In the genomic region with DNA sequence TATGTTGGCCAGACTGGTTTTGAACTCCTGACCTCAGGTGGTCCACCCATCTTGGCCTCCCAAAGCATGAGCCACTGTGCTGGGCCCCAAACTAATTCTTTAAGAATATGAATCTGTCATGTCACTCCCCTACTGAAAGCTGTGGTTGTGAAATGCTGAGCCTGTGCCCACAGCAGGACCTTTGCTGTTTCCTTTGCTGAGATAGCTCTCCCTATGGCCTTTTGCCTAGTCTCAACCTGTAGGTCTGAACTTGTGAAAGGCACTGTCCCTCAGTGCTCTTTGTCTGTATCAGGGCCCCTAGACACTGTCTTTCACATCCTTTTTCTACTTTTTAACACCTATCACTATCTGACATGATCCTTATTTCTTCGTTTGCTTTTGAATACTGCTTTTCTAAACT, we compare ENCODE assay signal across 14 cellular contexts.
A peak's percentile ranks its signal among the peaks of the same experiment; 100 is the strongest.
DNase-seq lines count a peak whose midpoint lies in the region; ATAC-seq, FAIRE-seq and TF ChIP-seq lines count a peak whose summit lies in the region.
"Had no signal": no experiment of that assay in that cellular context is flagged by ENCODE, and none has a peak within 500 bp of the region (broad histone marks: within the 10 kb centered on the region; RNA-seq: fewer than 3 reads in every experiment).

No MANE protein-coding gene starts in this region.

- no peaks in the 10 kb centered on the region for H3K9me3 ChIP-seq in GM12878 (replicated peaks; ENCODE audit: control insufficient read depth, insufficient read depth, low read length)
- H3K9me3 ChIP-seq in suprapubic skin = no peaks in the 10 kb centered on the region

- no peak overlapping the region for H3K4me3 ChIP-seq in GM12878
- H3K4me3 ChIP-seq in suprapubic skin = no peak overlapping the region

- no peaks in the 10 kb centered on the region for H3K36me3 ChIP-seq in GM12878 (ENCODE audit: control insufficient read depth in 2 of 2, insufficient read depth in 2 of 2, low read length in 1 of 2)
- H3K36me3 ChIP-seq in suprapubic skin = no peaks in the 10 kb centered on the region

- peak; percentile 95 for ATAC-seq in GM18861 (IDR thresholded peaks at IDR 0.05; ENCODE audit: unreplicated experiment)
- ATAC-seq in GM21526 (IDR thresholded peaks at IDR 0.05; ENCODE audit: low FRiP score, unreplicated experiment) = peak; percentile 97
- peak; percentile 95 for ATAC-seq in HG03103 (IDR thresholded peaks at IDR 0.05; ENCODE audit: low read depth, unreplicated experiment)
- peak; percentile 94 for ATAC-seq in GM12878
- ATAC-seq: Panc1 had no signal

- no peaks in the 10 kb centered on the region for H3K9me3 Mint-ChIP-seq in HFFc6
- H3K9me3 Mint-ChIP-seq: activated B cell treated with CpG ODN at 0.5 μM for 24 hours; activated naive CD4-positive, alpha-beta T cell treated with anti-CD3 and anti-CD28 coated beads, Interleukin-2, amount 50 U/mL, for 24 hours had no signal

- H3K4me3 Mint-ChIP-seq in HFFc6 = no peak overlapping the region
- H3K4me3 Mint-ChIP-seq: activated B cell treated with CpG ODN at 0.5 μM for 24 hours; activated naive CD4-positive, alpha-beta T cell treated with anti-CD3 and anti-CD28 coated beads, Interleukin-2, amount 50 U/mL, for 24 hours had no signal

- H3K9ac ChIP-seq in GM12878 (ENCODE audit: control insufficient read depth, insufficient read depth, low read length) = 0 out of 2 replicates have a peak overlapping the region, but pooled peaks have one; percentile 19

- FAIRE-seq in GM12878 (lab: Jason Lieb, UNC) = peak; percentile 76
- FAIRE-seq: small intestine had no signal

- no peak overlapping the region for H3K27ac Mint-ChIP-seq in HFFc6
- H3K27ac Mint-ChIP-seq: activated B cell treated with CpG ODN at 0.5 μM for 24 hours; activated naive CD4-positive, alpha-beta T cell treated with anti-CD3 and anti-CD28 coated beads, Interleukin-2, amount 50 U/mL, for 24 hours had no signal

- TF ChIP-seq RAD21 in GM12878 (IDR thresholded peaks at IDR 0.05; ENCODE audit: insufficient read depth, low read depth, low read length) = no peak

- H3K27me3 Mint-ChIP-seq in HFFc6 (ENCODE audit: insufficient read depth) = peaks cover 38% of the 10 kb centered on the region
- H3K27me3 Mint-ChIP-seq: activated naive CD4-positive, alpha-beta T cell treated with anti-CD3 and anti-CD28 coated beads, Interleukin-2, amount 50 U/mL, for 24 hours had no signal

- BruUV-seq in GM12878 (replicated peaks; lab: Mats Ljungman, UMichigan) = no TSS peak

- TF ChIP-seq CTCF in GM12878 (IDR thresholded peaks at IDR 0.05 in 2 of 3, conservative IDR thresholded peaks at IDR 0.05 in 1 of 3; ENCODE audit: control insufficient read depth in 2 of 3, extremely low read depth in 1 of 3, insufficient read depth in 1 of 3, low read depth in 3 of 3, low read length in 3 of 3) (no peak), suprapubic skin (IDR thresholded peaks at IDR 0.05) (no peak), HFFc6 (IDR thresholded peaks at IDR 0.05) (no peak)

- CTCF ChIA-PET in GM12878 (lab: Yijun Ruan, JAX) = interaction anchor here (1.1 to 3.1 kb wide), 6 partner anchors 9 to 24 kb away, joined by 3 to 12 read pairs (median 4); no protein-coding TSS in a partner anchor

- no peaks in the 10 kb centered on the region for H3K4me1 Mint-ChIP-seq in HFFc6 (ENCODE audit: low read depth)
- H3K4me1 Mint-ChIP-seq: activated B cell treated with CpG ODN at 0.5 μM for 24 hours; activated naive CD4-positive, alpha-beta T cell treated with anti-CD3 and anti-CD28 coated beads, Interleukin-2, amount 50 U/mL, for 24 hours had no signal

- H3K79me2 ChIP-seq in GM12878 (ENCODE audit: control insufficient read depth, insufficient read depth, low read length) = no peaks in the 10 kb centered on the region

- TF ChIP-seq POLR2A in GM12878 (IDR thresholded peaks at IDR 0.05; ENCODE audit: low read depth, low read length) (no peak), suprapubic skin (IDR thresholded peaks at IDR 0.05) (no peak)

- no peaks in the 10 kb centered on the region for H3K36me3 Mint-ChIP-seq in HFFc6 (ENCODE audit: low read depth)
- H3K36me3 Mint-ChIP-seq: activated naive CD4-positive, alpha-beta T cell treated with anti-CD3 and anti-CD28 coated beads, Interleukin-2, amount 50 U/mL, for 24 hours had no signal

- peak overlapping the region; percentile 26 for H3K4me2 ChIP-seq in GM12878 (ENCODE audit: control insufficient read depth, insufficient read depth)

- H3K27ac ChIP-seq in GM12878 (ENCODE audit: control insufficient read depth, insufficient read depth) (no peak overlapping the region), suprapubic skin (no peak overlapping the region)

- peaks cover 18% of the 10 kb centered on the region for H3K4me1 ChIP-seq in GM12878 (ENCODE audit: control insufficient read depth, insufficient read depth, low read length)
- H3K4me1 ChIP-seq in suprapubic skin = no peaks in the 10 kb centered on the region

- H2AFZ ChIP-seq in GM12878 (ENCODE audit: control insufficient read depth, low read depth, low read length) = no peak overlapping the region; the same call in 1 of the 2 replicates

- H4K20me1 ChIP-seq in GM12878 (ENCODE audit: control insufficient read depth, insufficient read depth) = no peaks in the 10 kb centered on the region

- POLR2A ChIA-PET in GM12878 (lab: Charles Lee) = interaction anchor here (0.7 to 1.6 kb wide), 3 partner anchors 9 to 204 kb away, joined by 3 to 5 read pairs (median 3); a partner anchor contains a TSS

- in situ Hi-C loops in GM12878 (cut with MboI) = no loop called here

- intact Hi-C loops in GM12878 (cut with micrococcal nuclease; ENCODE audit: unreplicated experiment) = no loop called here

- H3K27me3 ChIP-seq in GM12878 (replicated peaks in 1 of 2; ENCODE audit: control insufficient read depth in 2 of 2, insufficient read depth in 2 of 2, low read length in 1 of 2) (no peaks in the 10 kb centered on the region), suprapubic skin (peaks cover 2% of the 10 kb centered on the region)

- RAD21 ChIA-PET in GM12878 (lab: Charles Lee; ENCODE audit: unreplicated experiment) = interaction anchor here (0.8 to 3.9 kb wide), 5 partner anchors 9 to 19 kb away, joined by 3 to 11 read pairs (median 3); no protein-coding TSS in a partner anchor

- DNase-seq in GM12878 (ENCODE audit: low read depth, low spot score) (peak; percentile 72), NCI-H1105 treated with DMSO at 0.1 percent for 48 hours (lab: John Stamatoyannopoulos, UW) (no peak), suprapubic skin (ENCODE audit: low spot score in 2 of 2) (no peak), HFFc6 (no peak), cerebellar cortex (ENCODE audit: low spot score) (no peak)
- DNase-seq: activated B cell treated with CpG ODN at 0.5 μM for 24 hours; COR-L47; effector CD8-positive, alpha-beta T cell; small intestine had no signal

- SMC1A ChIA-PET in GM12878 (lab: Charles Lee; ENCODE audit: uncharacterized antibody, unreplicated experiment) = interaction anchor here (0.5 to 4.0 kb wide), 5 partner anchors 10 to 100 kb away, joined by 3 to 25 read pairs (median 6); no protein-coding TSS in a partner anchor

- 0% methylated on average over 1 of the region's 1 CpG for WGBS in GM12878 (ENCODE audit: insufficient coverage, insufficient replicate concordance, low lambda C conversion rate, missing lambda C conversion rate)
- WGBS in suprapubic skin = 88% methylated on average over 1 of the region's 1 CpG

- TF ChIP-seq EP300 in GM12878 (IDR thresholded peaks at IDR 0.05; ENCODE audit: borderline replicate concordance in 1 of 2, control insufficient read depth in 1 of 2, low read depth in 2 of 2, low read length in 2 of 2) = peak; percentile 15 to 18; a peak in 1 of 4 replicates
- TF ChIP-seq EP300 in suprapubic skin (IDR thresholded peaks at IDR 0.05) = no peak

TF ChIP-seq in GM12878, 131 proteins besides CTCF, POLR2A, EP300 and RAD21 (continues in another document):
- TF ChIP-seq NFIC (IDR thresholded peaks at IDR 0.05; ENCODE audit: low read depth, low read length) (no peak), MXI1 (IDR thresholded peaks at IDR 0.05; ENCODE audit: low read depth, low read length) (no peak), NFYA (IDR thresholded peaks at IDR 0.05; ENCODE audit: borderline replicate concordance, low read depth, low read length) (no peak), NR2C1 (IDR thresholded peaks at IDR 0.05) (no peak), TCF7 (IDR thresholded peaks at IDR 0.05; ENCODE audit: borderline replicate concordance) (no peak), PML (IDR thresholded peaks at IDR 0.05; ENCODE audit: low read length) (no peak), YY1 (IDR thresholded peaks at IDR 0.05; ENCODE audit: low read depth, low read length) (no peak), SP1 (IDR thresholded peaks at IDR 0.05; ENCODE audit: low read depth, low read length) (no peak), SMAD5 (IDR thresholded peaks at IDR 0.05; ENCODE audit: low read depth) (no peak), IKZF1 (conservative IDR thresholded peaks at IDR 0.05) (peak; percentile 69), POU2F2 (IDR thresholded peaks at IDR 0.05; ENCODE audit: borderline replicate concordance, low read depth, low read length) (no peak)
- TF ChIP-seq, protein P1, sequence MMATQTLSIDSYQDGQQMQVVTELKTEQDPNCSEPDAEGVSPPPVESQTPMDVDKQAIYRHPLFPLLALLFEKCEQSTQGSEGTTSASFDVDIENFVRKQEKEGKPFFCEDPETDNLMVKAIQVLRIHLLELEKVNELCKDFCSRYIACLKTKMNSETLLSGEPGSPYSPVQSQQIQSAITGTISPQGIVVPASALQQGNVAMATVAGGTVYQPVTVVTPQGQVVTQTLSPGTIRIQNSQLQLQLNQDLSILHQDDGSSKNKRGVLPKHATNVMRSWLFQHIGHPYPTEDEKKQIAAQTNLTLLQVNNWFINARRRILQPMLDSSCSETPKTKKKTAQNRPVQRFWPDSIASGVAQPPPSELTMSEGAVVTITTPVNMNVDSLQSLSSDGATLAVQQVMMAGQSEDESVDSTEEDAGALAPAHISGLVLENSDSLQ (IDR thresholded peaks at IDR 0.05) = peak; percentile 36; the same call in 1 of the 2 replicates
- TF ChIP-seq, protein P2, sequence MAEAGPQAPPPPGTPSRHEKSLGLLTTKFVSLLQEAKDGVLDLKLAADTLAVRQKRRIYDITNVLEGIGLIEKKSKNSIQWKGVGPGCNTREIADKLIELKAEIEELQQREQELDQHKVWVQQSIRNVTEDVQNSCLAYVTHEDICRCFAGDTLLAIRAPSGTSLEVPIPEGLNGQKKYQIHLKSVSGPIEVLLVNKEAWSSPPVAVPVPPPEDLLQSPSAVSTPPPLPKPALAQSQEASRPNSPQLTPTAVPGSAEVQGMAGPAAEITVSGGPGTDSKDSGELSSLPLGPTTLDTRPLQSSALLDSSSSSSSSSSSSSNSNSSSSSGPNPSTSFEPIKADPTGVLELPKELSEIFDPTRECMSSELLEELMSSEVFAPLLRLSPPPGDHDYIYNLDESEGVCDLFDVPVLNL (IDR thresholded peaks at IDR 0.05; ENCODE audit: low read depth, low read length) = no peak
